In genomic region chr7:102610996-102611685, GRCh38 we compare ENCODE assay signal across 14 cellular contexts. TPM values are rescaled to one million over a fixed set of nuclear protein-coding genes. Genes with fewer than 3 reads are reported as not detected.
DNase-seq lines count a peak whose midpoint lies in the region; ATAC-seq, FAIRE-seq and TF ChIP-seq lines count a peak whose summit lies in the region.
"Not testable (repeated sequence)": the region's sequence is repeated elsewhere in the genome, so short reads cannot be mapped to it uniquely, and the experiment has no call there.
"Had no signal": no experiment of that assay in that cellular context is flagged by ENCODE, and none has a peak within 500 bp of the region (broad histone marks: within the 10 kb centered on the region; RNA-seq: fewer than 3 reads in every experiment).

No MANE protein-coding gene starts in this region.

- H3K4me3 Mint-ChIP-seq in CD8-positive, alpha-beta T cell; natural killer cell treated with Interleukin-12 subunit alpha and Interleukin-12 subunit beta and Interleukin-15 and Interleukin-18, amount 100 ng/mL, for 72 hours: not testable (repeated sequence)

- not testable (repeated sequence) for H3K9me3 Mint-ChIP-seq in CD8-positive, alpha-beta T cell; natural killer cell treated with Interleukin-12 subunit alpha and Interleukin-12 subunit beta and Interleukin-15 and Interleukin-18, amount 100 ng/mL, for 72 hours

- H3K4me3 ChIP-seq in CD8-positive, alpha-beta T cell (ENCODE audit: low read depth, low read length): not testable (repeated sequence)

- H3K36me3 Mint-ChIP-seq in CD8-positive, alpha-beta T cell; natural killer cell treated with Interleukin-12 subunit alpha and Interleukin-12 subunit beta and Interleukin-15 and Interleukin-18, amount 100 ng/mL, for 72 hours: not testable (repeated sequence)

- POLR2A ChIA-PET in CD8-positive, alpha-beta T cell (lab: Charles Lee): not testable (repeated sequence)

- H3K27me3 ChIP-seq in CD8-positive, alpha-beta T cell (ENCODE audit: insufficient read depth, low read length): not testable (repeated sequence)

- not testable (repeated sequence) for DNase-seq in CD8-positive, alpha-beta T cell; GM19239 (ENCODE audit: insufficient read length, low spot score); Right ventricle myocardium inferior (ENCODE audit: missing footprints); natural killer cell treated with Interleukin-12 subunit alpha and Interleukin-12 subunit beta and Interleukin-15 and Interleukin-18, amount 100 ng/mL, for 72 hours (ENCODE audit: low spot score)

- H3K36me3 ChIP-seq in CD8-positive, alpha-beta T cell (ENCODE audit: insufficient read depth, low read length): not testable (repeated sequence)

- H3K9me3 ChIP-seq in CD8-positive, alpha-beta T cell (ENCODE audit: low read length): not testable (repeated sequence)

- not testable (repeated sequence) for H3K27ac Mint-ChIP-seq in CD8-positive, alpha-beta T cell; natural killer cell treated with Interleukin-12 subunit alpha and Interleukin-12 subunit beta and Interleukin-15 and Interleukin-18, amount 100 ng/mL, for 72 hours

- TF ChIP-seq CTCF in CD8-positive, alpha-beta T cell (IDR thresholded peaks at IDR 0.05): not testable (repeated sequence)

- CTCF ChIA-PET in CD8-positive, alpha-beta T cell (lab: Charles Lee): not testable (repeated sequence)

- peak; percentile 94 for FAIRE-seq in GM19239 (lab: Jason Lieb, UNC)

- intact Hi-C loops in CD8-positive, alpha-beta T cell (cut with DNase I, micrococcal nuclease); Right ventricle myocardium inferior (cut with DNase I): not testable (repeated sequence)

- not testable (repeated sequence) for H3K27ac ChIP-seq in CD8-positive, alpha-beta T cell (ENCODE audit: low read depth, low read length)

- peak; percentile 85 for ATAC-seq in CD8-positive, alpha-beta T cell
- ATAC-seq in GM21619 (IDR thresholded peaks at IDR 0.05; ENCODE audit: unreplicated experiment) (peak; percentile 27), HG02884 (IDR thresholded peaks at IDR 0.05; ENCODE audit: unreplicated experiment) (peak; percentile 27), HG03342 (IDR thresholded peaks at IDR 0.05; ENCODE audit: unreplicated experiment) (peak; percentile 43), Right ventricle myocardium inferior (peak; percentile 81)
- peak; percentile 48 to 63 for ATAC-seq in activated CD4-positive, CD25-positive, alpha-beta regulatory T cell treated with anti-CD3 and anti-CD28 coated beads, Interleukin-2, amount 50 U/mL, for 24 hours
- peak; percentile 56 to 71 for ATAC-seq in natural killer cell treated with Interleukin-12 subunit alpha and Interleukin-12 subunit beta and Interleukin-15 and Interleukin-18, amount 100 ng/mL, for 72 hours

- H3K4me1 Mint-ChIP-seq in CD8-positive, alpha-beta T cell (ENCODE audit: low read depth); natural killer cell treated with Interleukin-12 subunit alpha and Interleukin-12 subunit beta and Interleukin-15 and Interleukin-18, amount 100 ng/mL, for 72 hours (ENCODE audit: low read depth in 2 of 2): not testable (repeated sequence)

- H3K4me1 ChIP-seq in CD8-positive, alpha-beta T cell (ENCODE audit: insufficient read depth, low read length): not testable (repeated sequence)

- not testable (repeated sequence) for H3K27me3 Mint-ChIP-seq in CD8-positive, alpha-beta T cell (ENCODE audit: low read depth); natural killer cell treated with Interleukin-12 subunit alpha and Interleukin-12 subunit beta and Interleukin-15 and Interleukin-18, amount 100 ng/mL, for 72 hours

RNA-seq across cellular contexts. Expression of gene RASA4, which starts 5.4 kb away (rescaled TPM):
- total RNA-seq in CD8-positive, alpha-beta T cell: 10 to 100 TPM; 64.4 to 67.6 TPM
- total RNA-seq in Right ventricle myocardium inferior: 17.1 TPM
- 10 to 100 TPM in 1 of 2 donors, 1 to 10 TPM in 1; 7.9 to 24.0 TPM for total RNA-seq in natural killer cell treated with Interleukin-12 subunit alpha and Interleukin-12 subunit beta and Interleukin-15 and Interleukin-18, amount 100 ng/mL, for 72 hours

RNA-seq across cellular contexts. Expression of gene UPK3BL1, which starts 31.4 kb away (rescaled TPM):
- total RNA-seq in CD8-positive, alpha-beta T cell: 10 to 100 TPM; 42.2 to 50.1 TPM
- 8.4 TPM for total RNA-seq in Right ventricle myocardium inferior
- total RNA-seq in natural killer cell treated with Interleukin-12 subunit alpha and Interleukin-12 subunit beta and Interleukin-15 and Interleukin-18, amount 100 ng/mL, for 72 hours: 10 to 100 TPM; 28.8 to 63.3 TPM

RNA-seq across cellular contexts. Expression of gene POLR2J3, which starts 38.8 kb away (rescaled TPM):
- 10 to 100 TPM; 96.4 to 96.5 TPM for total RNA-seq in CD8-positive, alpha-beta T cell
- total RNA-seq in Right ventricle myocardium inferior: 8.3 TPM
- 100 to 1,000 TPM in 1 of 2 donors, 10 to 100 TPM in 1; 54.0 to 155 TPM for total RNA-seq in natural killer cell treated with Interleukin-12 subunit alpha and Interleukin-12 subunit beta and Interleukin-15 and Interleukin-18, amount 100 ng/mL, for 72 hours

RNA-seq across cellular contexts. Expression of gene SPDYE2B, which starts 39.0 kb away (rescaled TPM):
- total RNA-seq in CD8-positive, alpha-beta T cell: not detected
- total RNA-seq in Right ventricle myocardium inferior: not detected
- not detected for total RNA-seq in natural killer cell treated with Interleukin-12 subunit alpha and Interleukin-12 subunit beta and Interleukin-15 and Interleukin-18, amount 100 ng/mL, for 72 hours
- total RNA-seq: A673; activated T-helper 2 cell treated with anti-CD3 and anti-CD28 coated beads, Interferon-gamma antibody, Interleukin-2, Interleukin-4, amounts not matched to agents 10 μg/mL and 5 μg/mL and 100 μg/mL, durations not matched to agents 14 hours and 24 hours and 36 hours; HT1080; posterior vena cava; spleen; urinary bladder had no signal

Comparison
In these comparisons a context has a peak if more than half of its experiments do, and no peak if none do; other contexts are left out.
1. ATAC-seq: peak in every context shown above with its lines; median percentile 85 in CD8-positive, alpha-beta T cell; 81 in Right ventricle myocardium inferior; 64 in natural killer cell treated with Interleukin-12 subunit alpha and Interleukin-12 subunit beta and Interleukin-15 and Interleukin-18, amount 100 ng/mL, for 72 hours; 56 in activated CD4-positive, CD25-positive, alpha-beta regulatory T cell treated with anti-CD3 and anti-CD28 coated beads, Interleukin-2, amount 50 U/mL, for 24 hours; 43 in HG03342; 27 in GM21619; 27 in HG02884.